2 cellular contexts compared by ENCODE assay signal in genomic region chr18:37441821-37442220, GRCh38.
TF ChIP-seq lines count a peak whose summit lies in the region.

No MANE protein-coding gene starts in this region.

TF ChIP-seq in HCT116, 20 proteins besides CTCF, POLR2A, EP300 and RAD21 (continued from another document):
- TF ChIP-seq ATF3 (IDR thresholded peaks at IDR 0.05) (no peak), SP1 (IDR thresholded peaks at IDR 0.05; ENCODE audit: low read depth) (peak; percentile 27; the same call in 1 of the 2 replicates), JUND (IDR thresholded peaks at IDR 0.05) (peak; percentile 58), EZH2phosphoT487 (IDR thresholded peaks at IDR 0.05; ENCODE audit: borderline replicate concordance) (no peak)

TF ChIP-seq in H1, 55 proteins besides CTCF, POLR2A, EP300 and RAD21 (continued from another document):
- no peak for TF ChIP-seq ATF2 (IDR thresholded peaks at IDR 0.05; ENCODE audit: low read length)
- TF ChIP-seq SRF (IDR thresholded peaks at IDR 0.05; ENCODE audit: low read depth, low read length): no peak
- TF ChIP-seq SP2 (IDR thresholded peaks at IDR 0.05; ENCODE audit: low read length): no peak
- no peak for TF ChIP-seq TAF7 (optimal IDR thresholded peaks at IDR 0.05; ENCODE audit: borderline replicate concordance, low read depth, low read length)
- TF ChIP-seq EZH2 (IDR thresholded peaks at IDR 0.05; ENCODE audit: low read depth, low read length, severe bottlenecking): no peak
- no peak for TF ChIP-seq SP1 (IDR thresholded peaks at IDR 0.05; ENCODE audit: low read depth, low read length)
- TF ChIP-seq CHD2 (IDR thresholded peaks at IDR 0.05; ENCODE audit: low read length): no peak
- no peak for TF ChIP-seq GTF2F1 (IDR thresholded peaks at IDR 0.05; ENCODE audit: borderline replicate concordance, low read depth, low read length)
- TF ChIP-seq SAP30 (IDR thresholded peaks at IDR 0.05; ENCODE audit: insufficient read depth, insufficient replicate concordance, low read length): no peak
- no peak for TF ChIP-seq POLR2AphosphoS5 (IDR thresholded peaks at IDR 0.05; ENCODE audit: low read depth, low read length)
- no peak for TF ChIP-seq ZNF274 (IDR thresholded peaks at IDR 0.05; ENCODE audit: borderline replicate concordance, extremely low read depth, low read length)
- TF ChIP-seq E2F6 (IDR thresholded peaks at IDR 0.05): no peak
- no peak for TF ChIP-seq RBBP5 (IDR thresholded peaks at IDR 0.05; ENCODE audit: borderline replicate concordance, low read depth, low read length)
- no peak for TF ChIP-seq KDM4A (IDR thresholded peaks at IDR 0.05; ENCODE audit: low read depth, low read length, severe bottlenecking)
